In the genomic region with DNA sequence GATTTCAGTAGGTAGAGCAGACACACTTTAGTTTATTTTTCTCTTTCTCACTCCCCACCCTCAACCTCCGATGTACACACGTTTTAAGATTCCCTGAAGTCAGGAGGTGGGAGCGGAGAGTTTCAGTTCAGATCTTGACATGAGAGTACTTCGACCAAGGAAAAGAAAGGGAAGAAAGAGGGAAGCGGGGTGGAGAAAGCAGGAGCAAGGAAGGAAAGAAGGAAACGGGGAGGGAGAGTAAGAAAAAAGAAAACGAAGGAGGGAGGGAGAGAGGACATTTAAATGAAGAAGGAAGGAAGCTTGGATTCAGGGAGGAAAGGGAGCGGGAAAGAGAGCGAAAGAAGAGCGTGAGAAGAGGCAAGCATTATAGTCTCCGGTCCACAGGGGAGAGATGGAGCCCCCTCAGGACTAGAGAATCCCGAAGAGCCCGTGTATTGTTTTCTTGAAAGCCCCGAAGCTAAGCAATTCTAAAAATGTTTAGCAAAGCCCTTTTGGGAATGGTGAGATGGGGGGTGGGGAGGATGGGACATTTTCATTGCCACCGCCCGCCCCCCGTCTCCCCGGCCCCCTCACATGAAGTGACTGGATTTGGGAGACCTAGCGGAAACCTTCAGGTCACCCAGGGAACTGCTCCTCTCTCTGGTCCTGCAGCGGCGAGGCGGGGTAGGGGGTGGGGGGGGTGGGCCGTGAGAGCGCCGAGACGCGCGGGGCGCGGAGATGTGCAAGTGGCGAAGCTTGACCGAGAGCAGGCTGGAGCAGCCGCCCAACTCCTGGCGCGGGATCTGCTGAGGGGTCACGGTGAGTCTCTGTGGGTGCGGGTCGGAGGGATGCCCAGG, we compare ENCODE assay signal across 8 cellular contexts. TPM values are rescaled to one million over a fixed set of nuclear protein-coding genes. Genes with fewer than 3 reads are reported as not detected.
A peak's percentile ranks its signal among the peaks of the same experiment; 100 is the strongest.
DNase-seq lines count a peak whose midpoint lies in the region; ATAC-seq and TF ChIP-seq lines count a peak whose summit lies in the region.

No MANE protein-coding gene starts in this region.

- H3K4me1 ChIP-seq in suprapubic skin = peaks cover 21% of the 10 kb centered on the region

- 3% methylated on average over 16 of the region's 38 CpGs for WGBS in suprapubic skin

- no peaks in the 10 kb centered on the region for H3K27me3 ChIP-seq in kidney epithelial cell (ENCODE audit: control insufficient read depth, insufficient read depth, low read length)
- H3K27me3 ChIP-seq in suprapubic skin = peaks cover 22% of the 10 kb centered on the region

- H3K27ac ChIP-seq in suprapubic skin = no peak overlapping the region

- ATAC-seq in HG02981 (IDR thresholded peaks at IDR 0.05; ENCODE audit: unreplicated experiment) = no peak
- no peak for ATAC-seq in HG03521 (IDR thresholded peaks at IDR 0.05; ENCODE audit: unreplicated experiment)

- no peak for TF ChIP-seq EP300 in suprapubic skin (IDR thresholded peaks at IDR 0.05)

- DNase-seq in DMS53 (lab: John Stamatoyannopoulos, UW) (peak; percentile 61), DMS53 treated with DMSO at 0.1 percent for 48 hours (lab: John Stamatoyannopoulos, UW; ENCODE audit: unreplicated experiment) (no peak), astrocyte of the hippocampus (ENCODE audit: low read depth, low spot score) (peak; percentile 21), kidney epithelial cell (ENCODE audit: low read depth) (no peak), suprapubic skin (ENCODE audit: low spot score in 2 of 2) (no peak), T-helper 2 cell (no peak)

- peak overlapping the region; percentile 61 for H3K4me3 ChIP-seq in kidney epithelial cell (ENCODE audit: low read depth, low read length)
- H3K4me3 ChIP-seq in suprapubic skin = peak overlapping the region; percentile 59

- no peak for TF ChIP-seq CTCF in kidney epithelial cell (IDR thresholded peaks at IDR 0.05; ENCODE audit: insufficient read depth, low read length, poor library complexity, severe bottlenecking)
- no peak for TF ChIP-seq CTCF in suprapubic skin (IDR thresholded peaks at IDR 0.05)

- no peak for TF ChIP-seq POLR2A in suprapubic skin (IDR thresholded peaks at IDR 0.05)

- H3K9me3 ChIP-seq in suprapubic skin = no peaks in the 10 kb centered on the region

- no peaks in the 10 kb centered on the region for H3K36me3 ChIP-seq in kidney epithelial cell (ENCODE audit: control insufficient read depth, insufficient read depth, low read length)
- no peaks in the 10 kb centered on the region for H3K36me3 ChIP-seq in suprapubic skin

RNA-seq across cellular contexts. Expression of gene MME, which starts 0.9 kb away (rescaled TPM):
- 83.5 and 117 TPM in 2 replicates for total RNA-seq in kidney epithelial cell
- total RNA-seq in suprapubic skin = 1 to 10 TPM; 1.9 to 8.2 (median 6.4) TPM

Comparison
In these comparisons a context has a peak if more than half of its experiments do, and no peak if none do; other contexts are left out.
1. DNase-seq: peak in DMS53 (single experiment) and astrocyte of the hippocampus (single experiment); none in DMS53 treated with DMSO at 0.1 percent for 48 hours (single experiment), kidney epithelial cell (single experiment), suprapubic skin (0 of 2) and T-helper 2 cell (0 of 5).